ENCODE assay signal across 8 cellular contexts in the genomic region with DNA sequence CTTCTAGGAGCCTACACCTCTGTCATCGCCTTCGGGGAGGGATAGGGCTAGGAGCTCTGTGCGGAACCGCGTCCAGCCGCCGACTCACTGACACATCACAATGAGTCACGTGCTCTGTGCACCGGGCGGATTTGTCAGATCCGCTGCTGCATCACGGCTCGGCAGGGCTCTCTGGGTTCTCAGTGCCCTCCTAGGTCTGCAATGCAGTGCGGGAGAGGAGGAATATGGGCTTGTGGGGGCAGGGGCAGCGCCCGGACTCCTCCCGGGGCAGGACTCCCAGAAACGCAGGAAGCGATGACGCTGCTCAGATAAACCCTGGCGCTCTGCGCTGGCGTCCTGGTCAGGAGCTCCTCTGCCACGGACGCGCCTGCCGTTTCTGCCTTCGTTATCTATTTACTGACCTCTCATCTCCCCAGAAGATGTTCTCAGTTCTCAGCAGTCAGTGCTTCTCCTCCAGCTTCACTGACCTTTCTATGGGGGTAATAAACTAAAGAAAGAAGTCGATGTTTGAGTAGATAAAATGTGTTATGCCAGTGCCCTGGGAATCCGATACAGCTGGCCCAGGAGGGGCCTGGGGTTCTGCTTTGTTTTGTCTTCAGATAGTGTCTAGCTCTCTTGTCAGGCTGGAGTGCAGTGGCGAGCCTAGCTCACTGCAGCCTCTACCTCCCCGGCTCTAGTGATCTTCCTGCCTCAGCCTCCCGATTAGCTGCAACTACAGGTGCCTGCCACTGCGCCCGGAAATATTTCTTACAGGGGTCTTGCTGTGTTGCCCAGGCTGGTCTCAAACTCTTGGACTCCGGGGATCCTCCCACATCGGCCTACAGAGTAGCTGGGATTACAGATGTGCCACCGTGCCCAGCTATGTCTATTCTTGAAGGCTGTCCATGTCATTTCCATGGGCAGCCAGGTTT. TPM values are rescaled to one million over a fixed set of nuclear protein-coding genes. Genes with fewer than 3 reads are reported as not detected.
A peak's percentile ranks its signal among the peaks of the same experiment; 100 is the strongest.
DNase-seq lines count a peak whose midpoint lies in the region; ATAC-seq and TF ChIP-seq lines count a peak whose summit lies in the region.

No MANE protein-coding gene starts in this region.

- ATAC-seq in GM18873 (IDR thresholded peaks at IDR 0.05; ENCODE audit: low FRiP score, unreplicated experiment) = peak; percentile 93
- ATAC-seq in HG03159 (IDR thresholded peaks at IDR 0.05; ENCODE audit: unreplicated experiment) = peak; percentile 96
- peak; percentile 100 for ATAC-seq in activated CD4-positive, CD25-positive, alpha-beta regulatory T cell treated with anti-CD3 and anti-CD28 coated beads, Interleukin-2, amount 50 U/mL, for 24 hours

- peak overlapping the region; percentile 99 for H3K27ac ChIP-seq in AG04450 (ENCODE audit: low read depth, low read length)

- no peaks in the 10 kb centered on the region for H3K27me3 ChIP-seq in AG04450 (ENCODE audit: control insufficient read depth, insufficient read depth, low read length)

- H3K4me3 ChIP-seq in AG04450 (ENCODE audit: low read depth, low read length) = peak overlapping the region; percentile 51

- POLR2A ChIA-PET in AG04450 (lab: Yijun Ruan, JAX) = interaction anchor here (0.6 to 3.0 kb wide), 12 partner anchors 10 to 926 kb away, joined by 3 to 28 read pairs (median 6); a partner anchor contains a TSS

- DNase-seq in AG04450 (ENCODE audit: low read depth, low spot score) (peak; percentile 97), NCI-H345 (lab: John Stamatoyannopoulos, UW) (peak; percentile 83), cerebellum (ENCODE audit: low spot score) (peak; percentile 90), kidney tubule cell (ENCODE audit: low spot score) (peak; percentile 100)
- DNase-seq in stimulated activated CD4-positive, alpha-beta T cell treated with anti-CD3 and anti-CD28 coated beads, Interleukin-1b, Interleukin-23, amount 100 ng/mL, for 1 hour (ENCODE audit: low read depth in 2 of 2) = peak; percentile 52 to 54

- CTCF ChIA-PET in AG04450 (lab: Charles Lee) = interaction anchor here (0.7 to 1.8 kb wide), 5 partner anchors 9 to 29 kb away, joined by 3 to 5 read pairs (median 4); no protein-coding TSS in a partner anchor

- TF ChIP-seq CTCF in AG04450 (IDR thresholded peaks at IDR 0.05; ENCODE audit: low read depth, low read length) = 0 out of 2 replicates have a peak, but pooled peaks have one; percentile 8

- H3K9me3 ChIP-seq in AG04450 (ENCODE audit: control insufficient read depth, insufficient read depth, low read length) = no peaks in the 10 kb centered on the region

RNA-seq across cellular contexts. Expression of a gene that starts 22.8 kb away (rescaled TPM):
- polyA plus RNA-seq in AG04450 (2011; rRNA removed) = 1,870 and 2,796 TPM in 2 replicates
- polyA minus RNA-seq in AG04450 (2011; rRNA and poly(A)+ RNA removed) = 1,381 and 1,666 TPM in 2 replicates
- 82.6 TPM for total RNA-seq in cerebellum

Comparison
In these comparisons a context has a peak if more than half of its experiments do, and no peak if none do; other contexts are left out.
1. Peak in every context shown above with its lines: DNase-seq, ATAC-seq, H3K4me3 ChIP-seq and H3K27ac ChIP-seq.